ENCODE assay signal across 8 cellular contexts in the genomic region with DNA sequence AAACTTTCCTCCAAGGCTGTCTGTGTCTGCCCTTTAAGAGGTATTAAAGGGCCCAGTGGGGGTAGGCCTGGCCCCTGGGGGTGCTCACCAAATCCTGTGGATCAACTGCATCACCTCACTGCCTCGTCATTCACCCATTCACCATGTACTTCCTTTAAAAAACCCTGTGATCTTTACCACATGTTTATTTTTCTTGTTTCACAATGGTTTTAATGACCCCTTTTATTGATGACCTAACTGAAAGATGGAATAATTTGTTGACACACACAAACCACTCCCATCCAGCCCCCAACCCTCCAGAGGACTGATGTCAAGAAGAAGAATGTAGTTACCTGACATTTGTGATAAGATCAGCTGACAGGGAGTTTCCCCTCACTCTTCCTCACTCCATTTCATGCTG. TPM values are rescaled to one million over a fixed set of nuclear protein-coding genes. Genes with fewer than 3 reads are reported as not detected.
DNase-seq lines count a peak whose midpoint lies in the region; ATAC-seq and TF ChIP-seq lines count a peak whose summit lies in the region.

No MANE protein-coding gene starts in this region.

- no peak overlapping the region for H3K4me3 Mint-ChIP-seq in activated CD4-positive, alpha-beta memory T cell treated with anti-CD3 and anti-CD28 coated beads for 36 hours
- no peak overlapping the region for H3K4me3 Mint-ChIP-seq in activated CD4-positive, alpha-beta memory T cell treated with anti-CD3 and anti-CD28 coated beads, Interleukin-2, amount 10 ng/mL, durations not matched to agents 7 days and 5 days

- peaks cover 11% of the 10 kb centered on the region for H3K4me1 Mint-ChIP-seq in activated CD4-positive, alpha-beta memory T cell treated with anti-CD3 and anti-CD28 coated beads for 36 hours (ENCODE audit: low read depth)
- H3K4me1 Mint-ChIP-seq in activated CD4-positive, alpha-beta memory T cell treated with anti-CD3 and anti-CD28 coated beads, Interleukin-2, amount 10 ng/mL, durations not matched to agents 7 days and 5 days, result peaks cover 13% of the 10 kb centered on the region

- CTCF ChIA-PET in activated CD4-positive, alpha-beta memory T cell treated with anti-CD3 and anti-CD28 coated beads for 36 hours (lab: Charles Lee), result interaction anchor here (0.6 to 1.4 kb wide), 3 partner anchors 9 to 383 kb away, joined by 3 to 6 read pairs (median 3); no protein-coding TSS in a partner anchor
- CTCF ChIA-PET in activated CD4-positive, alpha-beta memory T cell treated with anti-CD3 and anti-CD28 coated beads, Interleukin-2, amount 10 ng/mL, durations not matched to agents 7 days and 5 days (lab: Charles Lee), result interaction anchor here (0.8 to 1.0 kb wide), 2 partner anchors 9 to 349 kb away, joined by 3 to 4 read pairs; no protein-coding TSS in a partner anchor

- no peak overlapping the region for H3K4me3 ChIP-seq in astrocyte of the cerebellum (ENCODE audit: low read depth, low read length)

- no peaks in the 10 kb centered on the region for H3K27me3 Mint-ChIP-seq in activated CD4-positive, alpha-beta memory T cell treated with anti-CD3 and anti-CD28 coated beads for 36 hours
- H3K27me3 Mint-ChIP-seq in activated CD4-positive, alpha-beta memory T cell treated with anti-CD3 and anti-CD28 coated beads, Interleukin-2, amount 10 ng/mL, durations not matched to agents 7 days and 5 days, result peaks cover 3% of the 10 kb centered on the region

- in situ Hi-C loops in astrocyte of the cerebellum (cut with HindIII; ENCODE audit: low sequenced_read_pairs), result no loop called here

- POLR2A ChIA-PET in activated CD4-positive, alpha-beta memory T cell treated with anti-CD3 and anti-CD28 coated beads for 36 hours (lab: Charles Lee), result no interaction called here
- POLR2A ChIA-PET in activated CD4-positive, alpha-beta memory T cell treated with anti-CD3 and anti-CD28 coated beads, Interleukin-2, amount 10 ng/mL, durations not matched to agents 7 days and 5 days (lab: Charles Lee), result interaction anchor here (1.4 kb wide), 1 partner anchor 999 kb away, joined by 5 read pairs; a partner anchor contains a TSS

- no peaks in the 10 kb centered on the region for H3K36me3 Mint-ChIP-seq in activated CD4-positive, alpha-beta memory T cell treated with anti-CD3 and anti-CD28 coated beads for 36 hours
- H3K36me3 Mint-ChIP-seq in activated CD4-positive, alpha-beta memory T cell treated with anti-CD3 and anti-CD28 coated beads, Interleukin-2, amount 10 ng/mL, durations not matched to agents 7 days and 5 days (ENCODE audit: low read depth), result no peaks in the 10 kb centered on the region

- peak; percentile 20 for ATAC-seq in HG03442 (IDR thresholded peaks at IDR 0.05; ENCODE audit: unreplicated experiment)
- peak; percentile 55 for ATAC-seq in sciatic nerve
- no peak for ATAC-seq in HG02571 (IDR thresholded peaks at IDR 0.05; ENCODE audit: unreplicated experiment)
- ATAC-seq in GM21723 (IDR thresholded peaks at IDR 0.05; ENCODE audit: unreplicated experiment), result no peak

- peak; percentile 25 for DNase-seq in activated CD4-positive, alpha-beta memory T cell treated with anti-CD3 and anti-CD28 coated beads for 36 hours
- DNase-seq in activated CD4-positive, alpha-beta memory T cell treated with anti-CD3 and anti-CD28 coated beads, Interleukin-2, amount 10 ng/mL, durations not matched to agents 7 days and 5 days, result no peak
- DNase-seq in astrocyte of the cerebellum (ENCODE audit: low read depth) (peak; percentile 12), sciatic nerve (ENCODE audit: low spot score) (no peak), NCI-H1105 (lab: John Stamatoyannopoulos, UW) (no peak)

- intact Hi-C loops in activated CD4-positive, alpha-beta memory T cell treated with anti-CD3 and anti-CD28 coated beads for 36 hours (cut with micrococcal nuclease), result no loop called here
- intact Hi-C loops in sciatic nerve (cut with DNase I), result no loop called here

- TF ChIP-seq CTCF in astrocyte of the cerebellum (IDR thresholded peaks at IDR 0.05; ENCODE audit: low read depth, low read length, missing control alignments), result no peak

- no peaks in the 10 kb centered on the region for H3K9me3 Mint-ChIP-seq in activated CD4-positive, alpha-beta memory T cell treated with anti-CD3 and anti-CD28 coated beads for 36 hours
- no peaks in the 10 kb centered on the region for H3K9me3 Mint-ChIP-seq in activated CD4-positive, alpha-beta memory T cell treated with anti-CD3 and anti-CD28 coated beads, Interleukin-2, amount 10 ng/mL, durations not matched to agents 7 days and 5 days

- no peak overlapping the region for H3K27ac Mint-ChIP-seq in activated CD4-positive, alpha-beta memory T cell treated with anti-CD3 and anti-CD28 coated beads for 36 hours
- H3K27ac Mint-ChIP-seq in activated CD4-positive, alpha-beta memory T cell treated with anti-CD3 and anti-CD28 coated beads, Interleukin-2, amount 10 ng/mL, durations not matched to agents 7 days and 5 days, result no peak overlapping the region

RNA-seq across cellular contexts. Expression of a gene that starts 40.8 kb away (rescaled TPM):
- not detected for total RNA-seq in activated CD4-positive, alpha-beta memory T cell treated with anti-CD3 and anti-CD28 coated beads for 36 hours
- total RNA-seq in activated CD4-positive, alpha-beta memory T cell treated with anti-CD3 and anti-CD28 coated beads, Interleukin-2, amount 10 ng/mL, durations not matched to agents 7 days and 5 days, result not detected
- total RNA-seq in sciatic nerve, result 6.2 TPM

Comparison
In these comparisons a context has a peak if more than half of its experiments do, and no peak if none do; other contexts are left out.
1. DNase-seq: peak in activated CD4-positive, alpha-beta memory T cell treated with anti-CD3 and anti-CD28 coated beads for 36 hours (single experiment) and astrocyte of the cerebellum (single experiment); none in activated CD4-positive, alpha-beta memory T cell treated with anti-CD3 and anti-CD28 coated beads, Interleukin-2, amount 10 ng/mL, durations not matched to agents 7 days and 5 days (single experiment), sciatic nerve (single experiment) and NCI-H1105 (single experiment).
2. ATAC-seq: peak in HG03442 (single experiment) and sciatic nerve (single experiment); none in HG02571 (single experiment) and GM21723 (single experiment).